Comparison of ENCODE assay signal across 11 cellular contexts in the genomic region with DNA sequence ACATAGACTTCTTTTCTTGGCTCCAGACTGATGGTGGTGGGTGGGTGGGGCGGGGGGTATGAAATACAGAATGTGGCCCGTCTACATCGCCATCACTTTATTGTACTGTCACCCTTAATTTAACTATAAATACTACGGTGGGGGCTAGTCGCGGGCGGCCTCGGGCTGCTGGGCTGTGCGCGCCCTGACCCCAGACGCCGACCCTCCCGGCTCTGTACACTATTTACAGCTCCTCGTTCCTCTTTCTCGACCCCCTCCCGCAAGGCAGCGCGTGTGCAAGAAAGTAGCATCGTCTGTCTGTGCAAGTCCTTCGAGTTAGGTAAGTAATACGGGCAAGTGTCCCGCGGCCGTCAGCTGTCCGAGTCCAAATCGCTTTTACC. TPM values are rescaled to one million over a fixed set of nuclear protein-coding genes. Genes with fewer than 3 reads are reported as not detected.
DNase-seq lines count a peak whose midpoint lies in the region; ATAC-seq and TF ChIP-seq lines count a peak whose summit lies in the region.
"Had no signal": no experiment of that assay in that cellular context is flagged by ENCODE, and none has a peak within 500 bp of the region (broad histone marks: within the 10 kb centered on the region; RNA-seq: fewer than 3 reads in every experiment).

No MANE protein-coding gene starts in this region.

- H3K36me3 ChIP-seq in iPS-15b (ENCODE audit: control insufficient read depth, insufficient read depth, low read length) (no peaks in the 10 kb centered on the region), sigmoid colon (no peaks in the 10 kb centered on the region)
- H3K36me3 ChIP-seq: HAP-1, prostate gland had no signal

- peak overlapping the region; percentile 39 for H3K27ac Mint-ChIP-seq in activated CD4-positive, alpha-beta T cell treated with anti-CD3 and anti-CD28 coated beads, Interleukin-2, amount 10 ng/mL, durations not matched to agents 24 days and 14 days
- H3K27ac Mint-ChIP-seq in activated CD8-positive, alpha-beta T cell treated with anti-CD3 and anti-CD28 coated beads, Interleukin-2, amount 10 ng/mL, durations not matched to agents 7 days and 5 days = no peak overlapping the region

- TF ChIP-seq EP300 in sigmoid colon (IDR thresholded peaks at IDR 0.05) = no peak

- 6 to 7% methylated on average over 26 of the region's 26 CpGs for WGBS in sigmoid colon, 2 donors

- TF ChIP-seq POLR2A in sigmoid colon (IDR thresholded peaks at IDR 0.05) = no peak

- TF ChIP-seq CTCF in sigmoid colon (IDR thresholded peaks at IDR 0.05) = no peak

- H3K27me3 Mint-ChIP-seq in activated CD4-positive, alpha-beta T cell treated with anti-CD3 and anti-CD28 coated beads, Interleukin-2, amount 10 ng/mL, durations not matched to agents 24 days and 14 days = peaks cover 82% of the 10 kb centered on the region
- H3K27me3 Mint-ChIP-seq in activated CD8-positive, alpha-beta T cell treated with anti-CD3 and anti-CD28 coated beads, Interleukin-2, amount 10 ng/mL, durations not matched to agents 7 days and 5 days (ENCODE audit: low read depth) = peaks cover 78% of the 10 kb centered on the region

- no peak overlapping the region for H3K27ac ChIP-seq in skin epidermis
- no peak overlapping the region for H3K27ac ChIP-seq in sigmoid colon
- H3K27ac ChIP-seq: prostate gland had no signal

- POLR2A ChIA-PET in activated CD8-positive, alpha-beta T cell treated with anti-CD3 and anti-CD28 coated beads, Interleukin-2, amount 10 ng/mL, durations not matched to agents 7 days and 5 days (lab: Charles Lee) = no interaction called here

- H3K9me3 ChIP-seq in iPS-15b (ENCODE audit: control insufficient read depth, insufficient read depth, low read length) (no peaks in the 10 kb centered on the region), sigmoid colon (no peaks in the 10 kb centered on the region)
- H3K9me3 ChIP-seq: HAP-1, prostate gland had no signal

- intact Hi-C loops in activated CD4-positive, alpha-beta T cell treated with anti-CD3 and anti-CD28 coated beads, Interleukin-2, amount 10 ng/mL, durations not matched to agents 24 days and 14 days (cut with micrococcal nuclease) = no loop called here
- intact Hi-C loops in sigmoid colon (cut with DNase I) = no loop called here

- H3K36me3 Mint-ChIP-seq in activated CD4-positive, alpha-beta T cell treated with anti-CD3 and anti-CD28 coated beads, Interleukin-2, amount 10 ng/mL, durations not matched to agents 24 days and 14 days (ENCODE audit: low read depth) = peaks cover 7% of the 10 kb centered on the region
- H3K36me3 Mint-ChIP-seq in activated CD8-positive, alpha-beta T cell treated with anti-CD3 and anti-CD28 coated beads, Interleukin-2, amount 10 ng/mL, durations not matched to agents 7 days and 5 days (ENCODE audit: low read depth) = peaks cover 17% of the 10 kb centered on the region

- H3K27me3 ChIP-seq in iPS-15b (ENCODE audit: control insufficient read depth, insufficient read depth, low read length) (peaks cover 90% of the 10 kb centered on the region), sigmoid colon (peaks cover 61 to 96% (median 62%) of the 10 kb centered on the region in 3 donors)

- CTCF ChIA-PET in activated CD8-positive, alpha-beta T cell treated with anti-CD3 and anti-CD28 coated beads, Interleukin-2, amount 10 ng/mL, durations not matched to agents 7 days and 5 days (lab: Charles Lee) = interaction anchor here (1.0 kb wide), 1 partner anchor 20 kb away, joined by 3 read pairs; no protein-coding TSS in a partner anchor

- H3K9ac ChIP-seq in iPS-15b (ENCODE audit: low read depth, low read length) = no peak overlapping the region

- H3K9me3 Mint-ChIP-seq in activated CD4-positive, alpha-beta T cell treated with anti-CD3 and anti-CD28 coated beads, Interleukin-2, amount 10 ng/mL, durations not matched to agents 24 days and 14 days = peaks cover 11% of the 10 kb centered on the region
- peaks cover 10% of the 10 kb centered on the region for H3K9me3 Mint-ChIP-seq in activated CD8-positive, alpha-beta T cell treated with anti-CD3 and anti-CD28 coated beads, Interleukin-2, amount 10 ng/mL, durations not matched to agents 7 days and 5 days (ENCODE audit: insufficient read depth)

- H3K4me3 ChIP-seq in iPS-15b (ENCODE audit: low read depth, low read length) (peak overlapping the region; percentile 53), skin epidermis (peak overlapping the region in 5 of 7 experiments; percentile 26 to 51 (median 37)), sigmoid colon (peak overlapping the region in 2 of 4 donors; percentile 54 to 59)
- H3K4me3 ChIP-seq: HAP-1 had no signal

- no peak for DNase-seq in activated CD4-positive, alpha-beta T cell treated with anti-CD3 and anti-CD28 coated beads, Interleukin-2, amount 10 ng/mL, durations not matched to agents 24 days and 14 days
- no peak for DNase-seq in activated CD4-positive, alpha-beta T cell treated with anti-CD3 and anti-CD28 coated beads for 1 hour
- DNase-seq in activated CD8-positive, alpha-beta T cell treated with anti-CD3 and anti-CD28 coated beads, Interleukin-2, amount 10 ng/mL, durations not matched to agents 7 days and 5 days = no peak
- DNase-seq in AG08395 (ENCODE audit: low spot score) (no peak), sigmoid colon (no peak), NOMO-1 treated with dmso at 0.1 percent for 144 hours (lab: John Stamatoyannopoulos, UW; ENCODE audit: unreplicated experiment) (no peak)
- DNase-seq: GDM1 had no signal

- H3K4me1 ChIP-seq in iPS-15b (ENCODE audit: control insufficient read depth, insufficient read depth, low read length) (peaks cover 12% of the 10 kb centered on the region), sigmoid colon (peaks cover 0 to 28% (median 26%) of the 10 kb centered on the region in 4 donors)
- H3K4me1 ChIP-seq: HAP-1, prostate gland had no signal

- no peak for ATAC-seq in activated CD8-positive, alpha-beta T cell treated with anti-CD3 and anti-CD28 coated beads, Interleukin-2, amount 10 ng/mL, durations not matched to agents 7 days and 5 days

- H3K4me1 Mint-ChIP-seq in activated CD4-positive, alpha-beta T cell treated with anti-CD3 and anti-CD28 coated beads, Interleukin-2, amount 10 ng/mL, durations not matched to agents 24 days and 14 days = peaks cover 9% of the 10 kb centered on the region
- peaks cover 17% of the 10 kb centered on the region for H3K4me1 Mint-ChIP-seq in activated CD8-positive, alpha-beta T cell treated with anti-CD3 and anti-CD28 coated beads, Interleukin-2, amount 10 ng/mL, durations not matched to agents 7 days and 5 days (ENCODE audit: low read depth)

- peak overlapping the region; percentile 66 for H3K4me3 Mint-ChIP-seq in activated CD4-positive, alpha-beta T cell treated with anti-CD3 and anti-CD28 coated beads, Interleukin-2, amount 10 ng/mL, durations not matched to agents 24 days and 14 days
- H3K4me3 Mint-ChIP-seq in activated CD8-positive, alpha-beta T cell treated with anti-CD3 and anti-CD28 coated beads, Interleukin-2, amount 10 ng/mL, durations not matched to agents 7 days and 5 days = peak overlapping the region; percentile 70

RNA-seq across cellular contexts. Expression of a gene that starts 1.8 kb away (rescaled TPM):
- not detected in 2 replicates for total RNA-seq in activated CD4-positive, alpha-beta T cell treated with anti-CD3 and anti-CD28 coated beads, Interleukin-2, amount 10 ng/mL, durations not matched to agents 24 days and 14 days
- not detected for total RNA-seq in activated CD8-positive, alpha-beta T cell treated with anti-CD3 and anti-CD28 coated beads, Interleukin-2, amount 10 ng/mL, durations not matched to agents 7 days and 5 days
- total RNA-seq in sigmoid colon = 1 to 10 TPM in 2 of 4 donors, under 1 TPM in 2; 0.33 to 7.5 (median 0.74) TPM
- polyA plus RNA-seq in sigmoid colon = under 1 TPM in 1 of 3 donors, not detected in 2; 0.07 TPM
